In genomic region chr10:12041766-12042408, GRCh38 we compare ENCODE assay signal across 8 cellular contexts.
DNase-seq lines count a peak whose midpoint lies in the region; ATAC-seq and TF ChIP-seq lines count a peak whose summit lies in the region.

No MANE protein-coding gene starts in this region.

- H4K20me1 ChIP-seq in OCI-LY3 (ENCODE audit: insufficient read depth, low read length), result peaks cover 29% of the 10 kb centered on the region

- no peak for DNase-seq in AG09309 (ENCODE audit: low read depth)
- peak; percentile 64 for DNase-seq in islet precursor cell
- peak; percentile 17 for DNase-seq in stimulated activated CD4-positive, alpha-beta T cell treated with anti-CD3 and anti-CD28 coated beads, Interleukin-12 subunit alpha, Interleukin-12 subunit beta, amount 100 ng/mL, for 4 hours

- no peaks in the 10 kb centered on the region for H3K9me3 ChIP-seq in OCI-LY3 (ENCODE audit: insufficient read depth, low read length)

- peak; percentile 39 for TF ChIP-seq POLR2A in GM18526 (IDR thresholded peaks at IDR 0.05; ENCODE audit: extremely low read depth, insufficient read length)

- TF ChIP-seq CTCF in AG09309 (IDR thresholded peaks at IDR 0.05; ENCODE audit: control insufficient read depth, insufficient read depth, low read depth, low read length, missing control alignments), result no peak
- TF ChIP-seq CTCF in OCI-LY3 (IDR thresholded peaks at IDR 0.05; ENCODE audit: low read depth, low read length), result no peak

- H3K79me2 ChIP-seq in OCI-LY3 (ENCODE audit: low read length), result peaks cover 57% of the 10 kb centered on the region

- peaks cover 32% of the 10 kb centered on the region for H3K4me1 ChIP-seq in OCI-LY3 (ENCODE audit: low read length)

- H3K4me3 ChIP-seq in AG09309 (ENCODE audit: control insufficient read depth, low read depth, low read length) (peak overlapping the region; percentile 75), OCI-LY3 (ENCODE audit: low read length) (peak overlapping the region; percentile 97)

- peak overlapping the region; percentile 94 for H3K9ac ChIP-seq in OCI-LY3 (ENCODE audit: low read length)

- H3K36me3 ChIP-seq in OCI-LY3 (replicated peaks; ENCODE audit: low read depth, low read length), result peaks cover 15% of the 10 kb centered on the region

- H3K4me2 ChIP-seq in OCI-LY3 (ENCODE audit: low read length), result peak overlapping the region; percentile 98

- H3K27ac ChIP-seq in OCI-LY3 (ENCODE audit: low read length) (peak overlapping the region; percentile 100), angular gyrus (ENCODE audit: low read depth, low read length) (peak overlapping the region; percentile 100)

- H2AFZ ChIP-seq in OCI-LY3 (ENCODE audit: low read depth, low read length), result no peak overlapping the region; the same call in 1 of the 2 replicates

- no peak for ATAC-seq in HG02970 (IDR thresholded peaks at IDR 0.05; ENCODE audit: low FRiP score, unreplicated experiment)
- no peak for ATAC-seq in HG02981 (IDR thresholded peaks at IDR 0.05; ENCODE audit: unreplicated experiment)

- no peaks in the 10 kb centered on the region for H3K27me3 ChIP-seq in OCI-LY3 (ENCODE audit: low read depth, low read length)
